Comparison of ENCODE assay signal across 9 cellular contexts in genomic region chr2:151637284-151637781, GRCh38.
A peak's percentile ranks its signal among the peaks of the same experiment; 100 is the strongest.
DNase-seq lines count a peak whose midpoint lies in the region; ATAC-seq lines count a peak whose summit lies in the region.
"Had no signal": no experiment of that assay in that cellular context is flagged by ENCODE, and none has a peak within 500 bp of the region (broad histone marks: within the 10 kb centered on the region; RNA-seq: fewer than 3 reads in every experiment).

No MANE protein-coding gene starts in this region.

- no peak overlapping the region for H3K18ac ChIP-seq in mesenchymal stem cell (ENCODE audit: low read depth in 1 of 2, low read length in 2 of 2)

- H3K23ac ChIP-seq in mesenchymal stem cell (ENCODE audit: low read length in 2 of 2), result no peak overlapping the region

- no peak overlapping the region for H3K4me2 ChIP-seq in mesenchymal stem cell (ENCODE audit: low read length, poor library complexity, severe bottlenecking)

- H2BK12ac ChIP-seq in mesenchymal stem cell (ENCODE audit: low read length in 2 of 2), result no peak overlapping the region

- H2BK120ac ChIP-seq in mesenchymal stem cell (ENCODE audit: low read depth, low read length), result no peak overlapping the region

- H3K79me1 ChIP-seq in mesenchymal stem cell (replicated peaks; ENCODE audit: low read length, poor library complexity, severe bottlenecking), result no peaks in the 10 kb centered on the region

- no peak overlapping the region for H4K91ac ChIP-seq in mesenchymal stem cell (ENCODE audit: low read length)

- H3K27me3 ChIP-seq in mesenchymal stem cell (ENCODE audit: control insufficient read depth in 1 of 2, insufficient read depth in 1 of 2, low read length in 2 of 2), result no peaks in the 10 kb centered on the region

- H2BK15ac ChIP-seq in mesenchymal stem cell (ENCODE audit: low read depth, poor library complexity, severe bottlenecking), result no peak overlapping the region

- no peak overlapping the region for H3K4ac ChIP-seq in mesenchymal stem cell (ENCODE audit: low read depth in 1 of 2, low read length in 2 of 2)

- no peak overlapping the region for H2AK5ac ChIP-seq in mesenchymal stem cell (ENCODE audit: low read length, severe bottlenecking)

- no peak overlapping the region for H2BK5ac ChIP-seq in mesenchymal stem cell (ENCODE audit: low read depth, low read length, poor library complexity, severe bottlenecking)

- no peak overlapping the region for H3K4me3 ChIP-seq in mesenchymal stem cell (ENCODE audit: insufficient read depth in 1 of 2, low read depth in 1 of 2, low read length in 2 of 2)

- no peak overlapping the region for H4K8ac ChIP-seq in mesenchymal stem cell (ENCODE audit: low read length)

- H3K9me3 ChIP-seq in mesenchymal stem cell (ENCODE audit: control insufficient read depth, low read length), result peaks cover 3% of the 10 kb centered on the region

- ATAC-seq in GM19351 (IDR thresholded peaks at IDR 0.05; ENCODE audit: unreplicated experiment), result peak; percentile 56
- peak; percentile 72 for ATAC-seq in HG03442 (IDR thresholded peaks at IDR 0.05; ENCODE audit: unreplicated experiment)

- H2AFZ ChIP-seq in mesenchymal stem cell (ENCODE audit: low read depth, low read length), result no peak overlapping the region

- no peak overlapping the region for H3K14ac ChIP-seq in mesenchymal stem cell (ENCODE audit: low read length in 2 of 2)

- WGBS in mesenchymal stem cell, result 86% methylated on average over 8 of the region's 8 CpGs

- peak; percentile 29 for DNase-seq in activated CD4-positive, alpha-beta T cell treated with anti-CD3 and anti-CD28 coated beads, Interleukin-2, amount 50 U/mL, for 1 hour
- DNase-seq in left kidney (ENCODE audit: low read depth, low spot score) (peak; percentile 50), DMS153 treated with DMSO at 0.1 percent for 48 hours (lab: John Stamatoyannopoulos, UW; ENCODE audit: unreplicated experiment) (no peak), mesenchymal stem cell (no peak), kidney tubule cell (ENCODE audit: low spot score) (no peak)
- peak; percentile 3 to 68 (median 38) for DNase-seq in stimulated activated naive CD4-positive, alpha-beta T cell (lab: John Stamatoyannopoulos, UW)
- DNase-seq: IMR-90 had no signal

- peaks cover 3% of the 10 kb centered on the region for H3K4me1 ChIP-seq in mesenchymal stem cell (ENCODE audit: control insufficient read depth, insufficient read depth, low read depth, low read length)

- no peak overlapping the region for H3K27ac ChIP-seq in mesenchymal stem cell (ENCODE audit: low read length, poor library complexity, severe bottlenecking)

- no peaks in the 10 kb centered on the region for H3K36me3 ChIP-seq in mesenchymal stem cell (ENCODE audit: control insufficient read depth in 1 of 2, insufficient read depth in 2 of 2, low read depth in 1 of 2, low read length in 2 of 2)

- no peak overlapping the region for H3K9ac ChIP-seq in mesenchymal stem cell (ENCODE audit: low read length)

Comparison
In these comparisons a context has a peak if more than half of its experiments do, and no peak if none do; other contexts are left out.
1. DNase-seq: peak in activated CD4-positive, alpha-beta T cell treated with anti-CD3 and anti-CD28 coated beads, Interleukin-2, amount 50 U/mL, for 1 hour (single experiment), left kidney (single experiment) and stimulated activated naive CD4-positive, alpha-beta T cell (6 of 6); none in DMS153 treated with DMSO at 0.1 percent for 48 hours (single experiment), mesenchymal stem cell (single experiment) and kidney tubule cell (single experiment).